Comparison of ENCODE assay signal across 10 cellular contexts in the genomic region with DNA sequence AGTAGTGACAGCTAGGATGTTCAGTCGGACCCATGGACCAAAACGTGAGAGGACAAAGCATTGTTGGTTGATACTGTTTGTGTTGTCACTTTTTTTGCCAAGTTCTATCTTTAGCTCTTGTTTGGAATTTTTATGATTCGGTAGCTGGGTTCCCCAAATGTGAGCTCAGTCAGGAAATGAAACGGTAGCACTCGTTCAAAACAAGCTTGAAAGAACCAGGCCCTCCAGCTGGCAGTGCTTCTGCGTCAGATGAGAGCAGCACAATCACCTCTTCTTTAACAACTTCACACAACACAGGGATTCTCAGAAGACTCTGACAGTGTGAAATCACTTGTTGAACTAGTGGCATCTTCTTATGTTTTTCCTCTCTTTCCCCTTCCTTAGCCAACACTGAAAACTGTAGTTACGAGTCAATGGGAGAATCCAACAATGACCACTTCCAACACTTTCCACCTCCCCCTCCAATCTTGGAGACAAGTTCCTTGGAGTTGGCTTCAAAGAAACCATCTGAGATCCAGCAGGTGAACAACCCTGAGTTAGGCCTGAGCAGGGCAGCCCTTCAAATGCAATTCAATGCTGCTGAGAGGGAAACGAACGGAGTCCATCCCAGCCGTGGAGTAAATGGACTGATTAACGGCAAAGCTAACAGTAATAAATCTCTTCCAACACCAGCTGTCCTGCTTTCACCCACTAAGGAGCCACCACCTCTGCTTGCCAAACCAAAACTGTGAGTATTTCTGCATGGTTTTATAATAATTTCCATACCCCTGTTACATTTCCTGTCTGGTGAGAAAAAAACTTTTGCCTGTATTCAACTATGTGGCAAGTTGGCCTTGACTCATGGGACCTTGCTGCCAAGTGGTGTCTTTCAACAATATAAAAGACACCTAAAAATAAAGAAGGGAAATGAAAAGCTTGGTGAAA.
A peak's percentile ranks its signal among the peaks of the same experiment; 100 is the strongest.
DNase-seq lines count a peak whose midpoint lies in the region; ATAC-seq and TF ChIP-seq lines count a peak whose summit lies in the region.
"Had no signal": no experiment of that assay in that cellular context is flagged by ENCODE, and none has a peak within 500 bp of the region (broad histone marks: within the 10 kb centered on the region; RNA-seq: fewer than 3 reads in every experiment).

No MANE protein-coding gene starts in this region.

- ATAC-seq in HG03520 (IDR thresholded peaks at IDR 0.05; ENCODE audit: unreplicated experiment), result no peak
- ATAC-seq: naive thymus-derived CD8-positive, alpha-beta T cell had no signal

- 40% methylated on average over 11 of the region's 11 CpGs for WGBS in urinary bladder

- no peaks in the 10 kb centered on the region for H3K36me3 Mint-ChIP-seq in activated CD4-positive, alpha-beta T cell treated with anti-CD3 and anti-CD28 coated beads, Interleukin-2, amount 10 ng/mL, durations not matched to agents 7 days and 5 days (ENCODE audit: low read depth)
- H3K36me3 Mint-ChIP-seq: naive thymus-derived CD8-positive, alpha-beta T cell had no signal

- no peak overlapping the region for H3K4me3 ChIP-seq in astrocyte of the spinal cord (ENCODE audit: low read depth, low read length)
- H3K4me3 ChIP-seq in urinary bladder (ENCODE audit: low read depth, low read length), result no peak overlapping the region

- DNase-seq in activated CD4-positive, alpha-beta T cell treated with anti-CD3 and anti-CD28 coated beads, Interleukin-2, amount 10 ng/mL, durations not matched to agents 7 days and 5 days, result no peak
- no peak for DNase-seq in activated CD4-positive, alpha-beta T cell treated with anti-CD3 and anti-CD28 coated beads, Interleukin-2, amount 50 U/mL, for 48 hours
- DNase-seq in astrocyte of the spinal cord (ENCODE audit: low read depth, low spot score), result peak; percentile 87
- DNase-seq in lung microvascular endothelial cell (ENCODE audit: low read depth in 2 of 2), result peak; percentile 75 to 96
- DNase-seq in central memory CD4-positive, alpha-beta T cell, result no peak
- no peak for DNase-seq in SKM-1 treated with dmso at 0.1 percent for 144 hours (lab: John Stamatoyannopoulos, UW; ENCODE audit: unreplicated experiment)
- DNase-seq: activated B cell treated with CpG ODN at 0.5 μM for 24 hours; naive thymus-derived CD8-positive, alpha-beta T cell had no signal

- no peaks in the 10 kb centered on the region for H3K4me1 ChIP-seq in urinary bladder (ENCODE audit: insufficient read depth)

- no peak for TF ChIP-seq CTCF in astrocyte of the spinal cord (IDR thresholded peaks at IDR 0.05; ENCODE audit: low read depth, low read length)

- peaks cover 14% of the 10 kb centered on the region for H3K4me1 Mint-ChIP-seq in activated CD4-positive, alpha-beta T cell treated with anti-CD3 and anti-CD28 coated beads, Interleukin-2, amount 10 ng/mL, durations not matched to agents 7 days and 5 days

- in situ Hi-C loops in astrocyte of the spinal cord (cut with HindIII; ENCODE audit: low sequenced_read_pairs), result no loop called here

- no peak overlapping the region for H3K4me3 Mint-ChIP-seq in activated CD4-positive, alpha-beta T cell treated with anti-CD3 and anti-CD28 coated beads, Interleukin-2, amount 10 ng/mL, durations not matched to agents 7 days and 5 days
- H3K4me3 Mint-ChIP-seq: activated B cell treated with CpG ODN at 0.5 μM for 24 hours had no signal

- H3K9me3 Mint-ChIP-seq in activated CD4-positive, alpha-beta T cell treated with anti-CD3 and anti-CD28 coated beads, Interleukin-2, amount 10 ng/mL, durations not matched to agents 7 days and 5 days, result no peaks in the 10 kb centered on the region
- H3K9me3 Mint-ChIP-seq: activated B cell treated with CpG ODN at 0.5 μM for 24 hours; naive thymus-derived CD8-positive, alpha-beta T cell had no signal

- H3K27ac ChIP-seq in urinary bladder (ENCODE audit: low read depth), result peak overlapping the region; percentile 13

- H3K27me3 Mint-ChIP-seq in activated CD4-positive, alpha-beta T cell treated with anti-CD3 and anti-CD28 coated beads, Interleukin-2, amount 10 ng/mL, durations not matched to agents 7 days and 5 days, result peaks cover 5% of the 10 kb centered on the region

- no peaks in the 10 kb centered on the region for H3K36me3 ChIP-seq in urinary bladder (ENCODE audit: insufficient read depth)

- POLR2A ChIA-PET in activated CD4-positive, alpha-beta T cell treated with anti-CD3 and anti-CD28 coated beads, Interleukin-2, amount 10 ng/mL, durations not matched to agents 7 days and 5 days (lab: Charles Lee), result no interaction called here

- CTCF ChIA-PET in activated CD4-positive, alpha-beta T cell treated with anti-CD3 and anti-CD28 coated beads, Interleukin-2, amount 10 ng/mL, durations not matched to agents 7 days and 5 days (lab: Charles Lee), result interaction anchor here (0.6 to 1.0 kb wide), 7 partner anchors 9 to 927 kb away, joined by 3 to 4 read pairs (median 3); no protein-coding TSS in a partner anchor

- H3K27ac Mint-ChIP-seq in activated CD4-positive, alpha-beta T cell treated with anti-CD3 and anti-CD28 coated beads, Interleukin-2, amount 10 ng/mL, durations not matched to agents 7 days and 5 days, result peak overlapping the region; percentile 31
- H3K27ac Mint-ChIP-seq: activated B cell treated with CpG ODN at 0.5 μM for 24 hours had no signal

Comparison
In these comparisons a context has a peak if more than half of its experiments do, and no peak if none do; other contexts are left out.
1. DNase-seq: peak in astrocyte of the spinal cord (single experiment) and lung microvascular endothelial cell (2 of 2); none in activated CD4-positive, alpha-beta T cell treated with anti-CD3 and anti-CD28 coated beads, Interleukin-2, amount 10 ng/mL, durations not matched to agents 7 days and 5 days (single experiment), activated CD4-positive, alpha-beta T cell treated with anti-CD3 and anti-CD28 coated beads, Interleukin-2, amount 50 U/mL, for 48 hours (0 of 2), central memory CD4-positive, alpha-beta T cell (single experiment) and SKM-1 treated with dmso at 0.1 percent for 144 hours (single experiment).